ENCODE assay signal across 8 cellular contexts in genomic region chr17:40553694-40554534, GRCh38. TPM values are rescaled to one million over a fixed set of nuclear protein-coding genes. Genes with fewer than 3 reads are reported as not detected.
DNase-seq lines count a peak whose midpoint lies in the region; ATAC-seq and TF ChIP-seq lines count a peak whose summit lies in the region.

No MANE protein-coding gene starts in this region.

- no peak for ATAC-seq in GM18858 (IDR thresholded peaks at IDR 0.05; ENCODE audit: unreplicated experiment)

- peaks cover 8% of the 10 kb centered on the region; the same call in 1 of the 2 replicates for H3K36me3 Mint-ChIP-seq in HFFc6 (ENCODE audit: low read depth)
- H3K36me3 Mint-ChIP-seq in activated naive CD4-positive, alpha-beta T cell treated with anti-CD3 and anti-CD28 coated beads, Interleukin-2, amount 50 U/mL, for 24 hours: peaks cover 30% of the 10 kb centered on the region

- peak overlapping the region; percentile 49; the same call in 1 of the 2 replicates for H3K4me3 Mint-ChIP-seq in HFFc6
- H3K4me3 Mint-ChIP-seq in activated naive CD4-positive, alpha-beta T cell treated with anti-CD3 and anti-CD28 coated beads, Interleukin-2, amount 50 U/mL, for 24 hours: peak overlapping the region; percentile 73

- H3K27ac Mint-ChIP-seq in HFFc6: peak overlapping the region; percentile 100
- peak overlapping the region; percentile 87 for H3K27ac Mint-ChIP-seq in activated naive CD4-positive, alpha-beta T cell treated with anti-CD3 and anti-CD28 coated beads, Interleukin-2, amount 50 U/mL, for 24 hours

- no peak overlapping the region for H3K4me2 ChIP-seq in Karpas-422 (ENCODE audit: low read depth, low read length, poor library complexity, severe bottlenecking)

- no peaks in the 10 kb centered on the region for H3K9me2 ChIP-seq in Karpas-422 (replicated peaks; ENCODE audit: insufficient read depth, low read length)

- DNase-seq in AG10803 (ENCODE audit: low read depth) (peak; percentile 91), HFFc6 (peak; percentile 24), hepatic stellate cell (ENCODE audit: low spot score) (peak; percentile 64), NCI-H82 (lab: John Stamatoyannopoulos, UW) (no peak), Karpas-422 (no peak)

- H2AFZ ChIP-seq in Karpas-422 (ENCODE audit: low read length): no peak overlapping the region

- no peaks in the 10 kb centered on the region for H3K4me1 ChIP-seq in Karpas-422 (ENCODE audit: low read length)

- no peak overlapping the region for H3K9ac ChIP-seq in Karpas-422 (ENCODE audit: low read length)

- no peaks in the 10 kb centered on the region for H3K27me3 ChIP-seq in Karpas-422 (ENCODE audit: low read length)

- no peaks in the 10 kb centered on the region for H4K20me1 ChIP-seq in Karpas-422 (ENCODE audit: insufficient read depth, low read depth, low read length)

- H3K9me3 Mint-ChIP-seq in HFFc6: no peaks in the 10 kb centered on the region
- no peaks in the 10 kb centered on the region for H3K9me3 Mint-ChIP-seq in activated naive CD4-positive, alpha-beta T cell treated with anti-CD3 and anti-CD28 coated beads, Interleukin-2, amount 50 U/mL, for 24 hours

- H3K4me3 ChIP-seq in AG10803 (ENCODE audit: low read length) (peak overlapping the region; percentile 38), skin epidermis (no peak overlapping the region), Karpas-422 (ENCODE audit: low read length) (no peak overlapping the region)

- H3K27ac ChIP-seq in skin epidermis (peak overlapping the region in 20 of 21 experiments; percentile 65 to 94 (median 87)), Karpas-422 (ENCODE audit: low read length) (no peak overlapping the region)

- H3K4me1 Mint-ChIP-seq in HFFc6 (ENCODE audit: low read depth): peaks cover 71% of the 10 kb centered on the region
- peaks cover 97% of the 10 kb centered on the region for H3K4me1 Mint-ChIP-seq in activated naive CD4-positive, alpha-beta T cell treated with anti-CD3 and anti-CD28 coated beads, Interleukin-2, amount 50 U/mL, for 24 hours

- H3K9me3 ChIP-seq in Karpas-422 (ENCODE audit: low read length): no peaks in the 10 kb centered on the region

- H3K36me3 ChIP-seq in Karpas-422 (ENCODE audit: insufficient read depth, low read length): no peaks in the 10 kb centered on the region

- TF ChIP-seq CTCF in AG10803 (conservative IDR thresholded peaks at IDR 0.05; ENCODE audit: low read length): no peak
- TF ChIP-seq CTCF in HFFc6 (IDR thresholded peaks at IDR 0.05): no peak

- H3K27me3 Mint-ChIP-seq in HFFc6 (ENCODE audit: insufficient read depth): peaks cover 9% of the 10 kb centered on the region
- H3K27me3 Mint-ChIP-seq in activated naive CD4-positive, alpha-beta T cell treated with anti-CD3 and anti-CD28 coated beads, Interleukin-2, amount 50 U/mL, for 24 hours: no peaks in the 10 kb centered on the region

- no peaks in the 10 kb centered on the region for H3K79me2 ChIP-seq in Karpas-422 (ENCODE audit: low read length)

RNA-seq across cellular contexts. Expression of gene CCR7, which starts 11.4 kb away (rescaled TPM):
- total RNA-seq in HFFc6 (2021; fragmentation: NEBNext Ultra II Directional; extraction: Animal tissue kit (Norgen Biotek cat#: 25700)): not detected
- total RNA-seq in Karpas-422 (2014; rRNA removed; shearing (Covaris generic); ENCODE audit: low replicate concordance): not detected in 2 replicates

RNA-seq across cellular contexts. Expression of gene TNS4, which starts 52.5 kb away (rescaled TPM):
- total RNA-seq in HFFc6 (2021; fragmentation: NEBNext Ultra II Directional; extraction: Animal tissue kit (Norgen Biotek cat#: 25700)): under 1 TPM in 1 of 6 experiments, not detected in 5; 0.17 TPM
- not detected in 2 replicates for total RNA-seq in Karpas-422 (2014; rRNA removed; shearing (Covaris generic); ENCODE audit: low replicate concordance)

Comparison
In these comparisons a context has a peak if more than half of its experiments do, and no peak if none do; other contexts are left out.
1. DNase-seq: peak in AG10803 (single experiment), HFFc6 (single experiment) and hepatic stellate cell (single experiment); none in NCI-H82 (single experiment) and Karpas-422 (single experiment).